In the genomic region with DNA sequence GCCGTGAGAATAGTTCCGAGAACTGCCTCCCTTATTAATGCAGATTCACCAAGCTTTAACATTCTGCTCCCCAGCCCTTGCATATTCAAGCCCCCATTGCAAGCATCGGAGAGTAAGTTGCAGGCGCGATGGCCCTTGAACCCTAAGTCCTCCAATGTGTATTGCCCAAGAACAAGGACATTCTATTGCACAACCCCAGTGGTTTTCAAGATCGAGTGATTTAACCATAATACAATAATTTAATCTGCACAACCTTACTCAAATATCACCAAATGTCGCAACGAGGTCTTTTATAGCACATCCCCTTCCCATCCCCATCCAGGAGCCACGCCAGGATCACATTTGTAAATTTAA, we compare ENCODE assay signal across 8 cellular contexts. TPM values are rescaled to one million over a fixed set of nuclear protein-coding genes. Genes with fewer than 3 reads are reported as not detected.
DNase-seq lines count a peak whose midpoint lies in the region; ATAC-seq and TF ChIP-seq lines count a peak whose summit lies in the region.

No MANE protein-coding gene starts in this region.

- H3K9ac ChIP-seq in rectal smooth muscle tissue (ENCODE audit: low read length): peak overlapping the region; percentile 6

- peak overlapping the region; percentile 66; the same call in 1 of the 2 replicates for H3K4me3 ChIP-seq in GM08714 (ENCODE audit: low read length)
- H3K4me3 ChIP-seq in foreskin fibroblast (ENCODE audit: low read depth in 1 of 2, low read length in 2 of 2): peak overlapping the region; percentile 12 to 42
- peak overlapping the region; percentile 57 for H3K4me3 ChIP-seq in rectal smooth muscle tissue (ENCODE audit: low read length)

- POLR2A ChIA-PET in activated B cell treated with CpG ODN at 0.5 μM for 24 hours (lab: Charles Lee): interaction anchor here (0.9 to 1.3 kb wide), 3 partner anchors 51 to 197 kb away, joined by 3 to 4 read pairs (median 3); partner anchors contain the start of genes IFT122 and MBD4

- H3K36me3 Mint-ChIP-seq in activated B cell treated with CpG ODN at 0.5 μM for 24 hours (ENCODE audit: low read depth): no peaks in the 10 kb centered on the region

- no peaks in the 10 kb centered on the region for H3K9me3 Mint-ChIP-seq in activated B cell treated with CpG ODN at 0.5 μM for 24 hours

- intact Hi-C loops in activated B cell treated with CpG ODN at 0.5 μM for 24 hours (cut with micrococcal nuclease): loop anchor here (1.0 to 10.0 kb wide), 8 partner anchors 197 to 1264 kb away; partner anchors contain the start of gene ATP2C1

- no peaks in the 10 kb centered on the region for H3K36me3 ChIP-seq in rectal smooth muscle tissue (ENCODE audit: control insufficient read depth, insufficient read depth, low read length)

- peak overlapping the region; percentile 88 for H3K27ac ChIP-seq in rectal smooth muscle tissue (ENCODE audit: low read depth, low read length)

- ATAC-seq in activated B cell treated with CpG ODN at 0.5 μM for 24 hours (ENCODE audit: low read depth) (no peak), omental fat pad (ENCODE audit: low FRiP score) (no peak), GM21576 (IDR thresholded peaks at IDR 0.05; ENCODE audit: unreplicated experiment) (no peak)

- DNase-seq in activated B cell treated with CpG ODN at 0.5 μM for 24 hours: no peak
- DNase-seq in foreskin fibroblast: peak in 1 of 2 donors; percentile 55
- no peak for DNase-seq in NCI-H1694 treated with DMSO at 0.1 percent for 48 hours (lab: John Stamatoyannopoulos, UW)
- no peak for DNase-seq in omental fat pad (ENCODE audit: low spot score)
- DNase-seq in stimulated activated CD8-positive, alpha-beta memory T cell treated with anti-CD3 and anti-CD28 coated beads, Interleukin-4, amount 100 ng/mL, for 48 hours: no peak

- no peak overlapping the region for H3K27ac Mint-ChIP-seq in activated B cell treated with CpG ODN at 0.5 μM for 24 hours

- peaks cover 8% of the 10 kb centered on the region for H3K4me1 ChIP-seq in rectal smooth muscle tissue (ENCODE audit: control insufficient read depth, insufficient read depth, low read length)

- peaks cover 21% of the 10 kb centered on the region for H3K4me1 Mint-ChIP-seq in activated B cell treated with CpG ODN at 0.5 μM for 24 hours

- H3K27me3 Mint-ChIP-seq in activated B cell treated with CpG ODN at 0.5 μM for 24 hours: no peaks in the 10 kb centered on the region

- peak overlapping the region; percentile 93 for H3K4me3 Mint-ChIP-seq in activated B cell treated with CpG ODN at 0.5 μM for 24 hours

- CTCF ChIA-PET in activated B cell treated with CpG ODN at 0.5 μM for 24 hours (lab: Charles Lee): interaction anchor here (0.9 to 1.8 kb wide), 6 partner anchors 21 to 297 kb away, joined by 3 to 13 read pairs (median 3); no protein-coding TSS in a partner anchor

- H3K27me3 ChIP-seq in rectal smooth muscle tissue (ENCODE audit: control insufficient read depth, insufficient read depth, low read length): no peaks in the 10 kb centered on the region

- TF ChIP-seq CTCF in activated B cell treated with CpG ODN at 0.5 μM for 24 hours (IDR thresholded peaks at IDR 0.05) (no peak), foreskin fibroblast (IDR thresholded peaks at IDR 0.05; ENCODE audit: low read depth, low read length) (no peak), omental fat pad (IDR thresholded peaks at IDR 0.05) (peak in 1 of 3 donors; percentile 2)

RNA-seq across cellular contexts. Expression of gene PLXND1, which starts 21.7 kb away (rescaled TPM):
- total RNA-seq in activated B cell treated with CpG ODN at 0.5 μM for 24 hours (3.1 and 3.7 TPM in 2 replicates), omental fat pad (100 to 1,000 TPM in 3 of 4 donors, 10 to 100 TPM in 1; 82.7 to 364 (median 170) TPM)

Comparison
In these comparisons a context has a peak if more than half of its experiments do, and no peak if none do; other contexts are left out.
1. RNA of gene PLXND1, which starts 21.7 kb away (total RNA-seq): 82.7 to 364 TPM in omental fat pad; 3.1 to 3.7 TPM in activated B cell treated with CpG ODN at 0.5 μM for 24 hours; every median in the first group is over 10 times any median in the second.
2. Peak in every context shown above with its lines, with median percentiles within 50 percentile points of each other: H3K4me3 ChIP-seq.